ENCODE assay signal across 1 cellular context in the genomic region with DNA sequence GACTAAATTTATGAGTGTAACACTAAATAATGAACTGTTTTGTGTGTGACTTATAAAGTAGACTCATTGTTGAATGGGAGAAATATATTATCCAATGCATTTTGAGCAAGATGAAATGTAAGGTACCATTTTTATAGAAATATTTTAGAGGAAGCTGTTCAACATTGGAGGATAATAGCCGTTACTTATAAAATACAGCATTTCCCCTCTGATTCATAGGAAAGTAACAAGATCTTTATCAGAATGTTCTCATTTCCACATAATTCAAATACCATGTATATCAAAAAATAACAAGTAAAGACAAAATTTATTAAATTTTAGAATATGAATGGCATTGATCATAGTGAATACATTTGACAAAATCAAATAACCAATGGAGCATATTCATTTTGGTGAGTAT.
TF ChIP-seq lines count a peak whose summit lies in the region.

No MANE protein-coding gene starts in this region.

TF ChIP-seq in endothelial cell of umbilical vein, 7 proteins besides CTCF, POLR2A, EP300 and RAD21:
- TF ChIP-seq MYC (IDR thresholded peaks at IDR 0.05; ENCODE audit: low read depth, low read length) = no peak
- TF ChIP-seq, protein P1, sequence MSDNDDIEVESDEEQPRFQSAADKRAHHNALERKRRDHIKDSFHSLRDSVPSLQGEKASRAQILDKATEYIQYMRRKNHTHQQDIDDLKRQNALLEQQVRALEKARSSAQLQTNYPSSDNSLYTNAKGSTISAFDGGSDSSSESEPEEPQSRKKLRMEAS (IDR thresholded peaks at IDR 0.05; ENCODE audit: insufficient read depth, insufficient read length) = no peak
- TF ChIP-seq GATA2 (IDR thresholded peaks at IDR 0.05; ENCODE audit: insufficient read depth, insufficient read length, low read depth, low read length) = peak; percentile 86
- no peak for TF ChIP-seq POLR2AphosphoS5 (IDR thresholded peaks at IDR 0.05; ENCODE audit: insufficient read depth, low read depth, low read length)
- no peak for TF ChIP-seq EZH2 (IDR thresholded peaks at IDR 0.05; ENCODE audit: borderline replicate concordance, low read depth, low read length, severe bottlenecking)
- peak; percentile 30 for TF ChIP-seq FOS (IDR thresholded peaks at IDR 0.05; ENCODE audit: borderline replicate concordance, insufficient read depth, low read length)
- TF ChIP-seq JUN (IDR thresholded peaks at IDR 0.05; ENCODE audit: borderline replicate concordance, insufficient read depth, insufficient read length, low read depth) = peak; percentile 74
